ENCODE assay signal across 17 cellular contexts in the genomic region with DNA sequence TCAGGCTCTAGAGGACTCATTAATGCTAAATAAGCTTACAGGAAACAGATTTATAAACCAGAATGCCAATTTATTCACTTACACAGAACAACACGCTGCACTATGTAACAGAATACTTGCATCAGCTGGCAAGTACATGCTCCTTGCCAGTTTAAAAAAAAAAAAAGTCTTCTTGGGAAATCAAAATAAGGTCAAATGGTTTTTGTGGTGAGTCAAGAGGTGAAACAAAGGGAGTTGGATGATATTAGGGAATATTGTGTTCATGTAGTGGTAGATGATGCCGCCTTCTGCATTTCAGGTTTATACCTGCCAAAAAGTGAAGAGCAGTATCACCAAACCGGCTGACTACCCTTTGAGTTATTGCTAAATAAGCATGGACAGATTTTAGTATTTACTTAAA.
"Had no signal": no experiment of that assay in that cellular context is flagged by ENCODE, and none has a peak within 500 bp of the region (broad histone marks: within the 10 kb centered on the region; RNA-seq: fewer than 3 reads in every experiment).

No MANE protein-coding gene starts in this region.

- H3K4me3 ChIP-seq: body of pancreas, colonic mucosa, sigmoid colon, tibial nerve had no signal

- H3K79me2 ChIP-seq: parathyroid adenoma had no signal

- H3K36me3 ChIP-seq: colonic mucosa, sigmoid colon, tibial nerve had no signal

- H3K9me3 ChIP-seq: body of pancreas, colonic mucosa, sigmoid colon, tibial nerve had no signal

- DNase-seq: activated CD4-positive, alpha-beta T cell treated with anti-CD3 and anti-CD28 coated beads, Interleukin-2, amount 10 ng/mL, durations not matched to agents 24 days and 14 days; activated CD8-positive, alpha-beta T cell treated with anti-CD3 and anti-CD28 coated beads, Interleukin-2, amount 10 ng/mL, durations not matched to agents 7 days and 5 days; activated naive CD4-positive, alpha-beta T cell treated with Interleukin-2 at 50 U/mL for 16 hours; activated naive CD8-positive, alpha-beta T cell treated with anti-CD3 and anti-CD28 coated beads, Interleukin-2, amount 10 ng/mL, durations not matched to agents 7 days and 5 days; activated T-cell treated with anti-CD3 and anti-CD28 coated beads, Interleukin-2, amount 50 U/mL, for 24 hours; body of pancreas; colonic mucosa; endodermal cell; natural killer cell; sigmoid colon; stimulated activated CD8-positive, alpha-beta memory T cell treated with anti-CD3 and anti-CD28 coated beads, Interleukin-4, amount 100 ng/mL, for 48 hours; stimulated activated naive CD4-positive, alpha-beta T cell; substantia nigra; T-helper 1 cell; T1000 had no signal

- H3K4me1 ChIP-seq: body of pancreas, colonic mucosa, parathyroid adenoma, tibial nerve had no signal

- ATAC-seq: activated CD8-positive, alpha-beta T cell treated with anti-CD3 and anti-CD28 coated beads, Interleukin-2, amount 10 ng/mL, durations not matched to agents 7 days and 5 days; body of pancreas; natural killer cell had no signal

- H3K27me3 ChIP-seq: body of pancreas, colonic mucosa, sigmoid colon, tibial nerve had no signal

- H2AFZ ChIP-seq: parathyroid adenoma had no signal

- H3K9ac ChIP-seq: parathyroid adenoma had no signal

- H3K27ac ChIP-seq: body of pancreas, colonic mucosa, parathyroid adenoma, sigmoid colon, tibial nerve had no signal
